8 cellular contexts compared by ENCODE assay signal in the genomic region with DNA sequence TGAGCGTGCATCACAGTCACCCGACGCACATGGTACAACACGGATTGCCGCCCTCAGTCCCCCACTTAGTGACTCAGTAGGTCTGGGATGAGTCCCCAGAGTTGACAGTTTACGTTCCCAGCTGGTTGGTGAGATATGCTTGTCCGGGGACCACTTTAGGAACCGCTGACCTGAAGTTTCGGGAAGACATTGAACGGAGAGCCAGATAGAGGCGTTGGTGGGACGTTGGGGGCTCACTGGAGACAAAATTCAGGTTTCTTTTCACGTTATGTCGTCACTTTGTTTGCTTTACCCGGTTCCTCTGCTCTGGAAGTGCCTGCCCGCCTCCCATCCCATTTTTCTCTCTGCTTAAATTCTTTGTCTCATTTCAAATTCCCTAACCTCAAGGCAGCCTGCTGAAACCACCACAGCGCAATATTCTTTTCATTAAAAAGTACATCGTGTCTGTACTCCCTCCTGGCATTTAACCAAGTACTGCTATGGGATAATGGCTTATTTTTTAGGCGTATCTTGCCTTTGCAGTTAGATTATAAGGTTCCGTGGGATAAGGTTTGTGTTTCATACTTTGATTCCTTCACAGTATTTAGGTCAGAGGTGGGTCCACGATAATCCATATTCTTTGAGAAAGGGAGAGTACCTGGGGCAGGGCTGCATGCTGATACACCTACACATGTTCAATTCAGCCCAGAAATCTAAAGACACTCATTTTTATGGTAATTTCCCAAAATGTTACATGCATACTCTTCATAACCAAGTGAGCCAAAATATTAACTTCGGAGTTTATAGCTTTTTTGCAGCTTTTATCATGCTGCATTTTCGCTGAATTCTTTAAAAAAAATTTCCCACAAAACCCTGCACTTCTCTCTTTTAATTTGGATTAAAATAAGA. TPM values are rescaled to one million over a fixed set of nuclear protein-coding genes. Genes with fewer than 3 reads are reported as not detected.
DNase-seq lines count a peak whose midpoint lies in the region; ATAC-seq, FAIRE-seq and TF ChIP-seq lines count a peak whose summit lies in the region.

No MANE protein-coding gene starts in this region.

- no peak overlapping the region for H2AFZ ChIP-seq in HCT116 (ENCODE audit: low read depth, low read length, poor library complexity, severe bottlenecking)
- H2AFZ ChIP-seq in HepG2 (ENCODE audit: low read length) = peak overlapping the region; percentile 85

- H3K9ac ChIP-seq in HCT116 (ENCODE audit: low read length) (peak overlapping the region; percentile 72), HepG2 (ENCODE audit: insufficient read depth, low read depth, low read length) (peak overlapping the region; percentile 77)

- H3K27ac ChIP-seq in 22Rv1 (peak overlapping the region; percentile 75), HCT116 (ENCODE audit: low read depth, low read length) (peak overlapping the region; percentile 46), ascending aorta (peak overlapping the region; percentile 75 to 82), HepG2 (ENCODE audit: extremely low read length, insufficient read depth, low read length) (peak overlapping the region; percentile 60), transverse colon (peak overlapping the region; percentile 79 to 88 (median 84))

- POLR2A ChIA-PET in HCT116 (lab: Charles Lee) (no interaction called here), HepG2 (lab: Yijun Ruan, JAX) (no interaction called here)

- H4K20me1 ChIP-seq in HCT116 (ENCODE audit: insufficient read depth) (peaks cover 5% of the 10 kb centered on the region; the same call in 1 of the 2 replicates), HepG2 (ENCODE audit: insufficient read depth, low read length) (peaks cover 3% of the 10 kb centered on the region; the same call in 1 of the 2 replicates)

- FAIRE-seq in HepG2 (lab: Jason Lieb, UNC) = peak; percentile 4

- TF ChIP-seq POLR2A in HCT116 (IDR thresholded peaks at IDR 0.05; ENCODE audit: borderline replicate concordance, extremely low read depth, insufficient read depth, insufficient read length) (no peak), HepG2 (IDR thresholded peaks at IDR 0.05; ENCODE audit: insufficient read depth in 1 of 2, low read depth in 2 of 2, low read length in 2 of 2) (no peak), transverse colon (IDR thresholded peaks at IDR 0.05) (no peak)

- RAD21 ChIA-PET in HCT116 (lab: Charles Lee; ENCODE audit: low non-redundant PET in 1 of 2, low total read pairs in 2 of 2, uncharacterized antibody in 2 of 2, unreplicated experiment in 2 of 2) = no interaction called here

- no peaks in the 10 kb centered on the region for H3K9me2 ChIP-seq in HCT116 (ENCODE audit: insufficient read depth)

- TF ChIP-seq EP300 in HepG2 (IDR thresholded peaks at IDR 0.05; ENCODE audit: low read depth in 2 of 2, low read length in 2 of 2) (no peak), HepG2 (CRISPR knock-in tag; IDR thresholded peaks at IDR 0.05; ENCODE audit: borderline replicate concordance) (no peak), transverse colon (IDR thresholded peaks at IDR 0.05; ENCODE audit: low read depth) (no peak)

- BruUV-seq in HCT116 (replicated peaks; lab: Mats Ljungman, UMichigan) (no TSS peak), HepG2 (replicated peaks; lab: Mats Ljungman, UMichigan) (no TSS peak)

- no peak for DNase-seq in HCT116 (ENCODE audit: low read depth, low spot score)
- peak in 1 of 2 donors; percentile 70 for DNase-seq in ascending aorta (ENCODE audit: low spot score in 2 of 2)
- no peak for DNase-seq in HepG2 (ENCODE audit: low spot score)
- DNase-seq in transverse colon = no peak
- no peak for DNase-seq in central memory CD4-positive, alpha-beta T cell
- no peak for DNase-seq in NCI-H524 treated with DMSO at 0.1 percent for 48 hours (lab: John Stamatoyannopoulos, UW)
- DNase-seq in retina = no peak

- ATAC-seq in HCT116 = no peak
- ATAC-seq in HepG2 = no peak

- TF ChIP-seq RAD21 in HCT116 (IDR thresholded peaks at IDR 0.05; ENCODE audit: low read depth) (no peak), HepG2 (CRISPR knock-in tag; IDR thresholded peaks at IDR 0.05) (no peak)

- peak overlapping the region; percentile 94 for H3K4me2 ChIP-seq in HCT116 (ENCODE audit: low read length)
- peak overlapping the region; percentile 91 for H3K4me2 ChIP-seq in HepG2 (ENCODE audit: low read depth, low read length)

- H3K27me3 ChIP-seq in HCT116 (ENCODE audit: insufficient read depth, low read length) (no peaks in the 10 kb centered on the region), ascending aorta (no peaks in the 10 kb centered on the region), HepG2 (ENCODE audit: control insufficient read depth in 1 of 2, insufficient read depth in 2 of 2, low read length in 2 of 2) (no peaks in the 10 kb centered on the region; a peak in 1 of 5 replicates), transverse colon (no peaks in the 10 kb centered on the region)

- intact Hi-C loops in HCT116 (cut with micrococcal nuclease) (loop anchor here (10.0 kb wide), 1 partner anchor 124 kb away; no protein-coding TSS in a partner anchor), ascending aorta (cut with DNase I) (loop anchor here (1.0 kb wide), 1 partner anchor 11 kb away; the partner anchor contains the start of gene RPL35A), HepG2 (cut with micrococcal nuclease; ENCODE audit: unreplicated experiment) (no loop called here), transverse colon (cut with DNase I; ENCODE audit: low total_unique reads) (no loop called here)

- in situ Hi-C loops in HepG2 (cut with HindIII; ENCODE audit: extremely low pct_ligation_motif_present, low pct_unique_long_range_greater_than_20kb) = no loop called here
- in situ Hi-C loops in transverse colon (cut with MboI; ENCODE audit: low pct_ligation_motif_present in 1 of 4, low pct_unique_long_range_greater_than_20kb in 1 of 4, low sequenced_read_pairs in 3 of 4) = no loop called here

- 21% methylated on average over 17 of the region's 23 CpGs for WGBS in HepG2 (ENCODE audit: low lambda C conversion rate)
- WGBS in transverse colon (ENCODE audit: low coverage in 1 of 2), 2 donors = 12 to 25% methylated on average over 5 to 23 of the region's 23 CpGs

- H3K79me2 ChIP-seq in HCT116 (ENCODE audit: insufficient read depth, low read length) = no peaks in the 10 kb centered on the region
- no peaks in the 10 kb centered on the region for H3K79me2 ChIP-seq in HepG2 (ENCODE audit: insufficient read depth, low read length)

- H3K9me3 ChIP-seq in HCT116 (ENCODE audit: control insufficient read depth in 1 of 2, insufficient read depth in 1 of 2, low read depth in 1 of 2, low read length in 2 of 2) (no peaks in the 10 kb centered on the region), ascending aorta (no peaks in the 10 kb centered on the region), HepG2 (ENCODE audit: low read length) (no peaks in the 10 kb centered on the region), transverse colon (no peaks in the 10 kb centered on the region)

- H3K4me1 ChIP-seq in HCT116 (ENCODE audit: control insufficient read depth in 1 of 2, insufficient read depth in 2 of 2, low read length in 2 of 2) = peaks cover 13 to 31% of the 10 kb centered on the region in 2 experiments
- H3K4me1 ChIP-seq in ascending aorta = peaks cover 0 to 9% of the 10 kb centered on the region in 2 donors
- H3K4me1 ChIP-seq in HepG2 (ENCODE audit: insufficient read depth, low read length) = peaks cover 49% of the 10 kb centered on the region
- H3K4me1 ChIP-seq in transverse colon = peaks cover 6 to 28% (median 18%) of the 10 kb centered on the region in 4 donors

- H3K4me3 ChIP-seq in HCT116 (replicated peaks in 1 of 2; ENCODE audit: low read depth in 1 of 2, low read length in 2 of 2) (peak overlapping the region; percentile 78 to 83), ascending aorta (peak overlapping the region; percentile 66 to 88), HepG2 (replicated peaks in 1 of 3; ENCODE audit: insufficient read depth in 1 of 3, low read depth in 2 of 3, low read length in 3 of 3) (peak overlapping the region; percentile 76 to 88 (median 81)), transverse colon (peak overlapping the region; percentile 50 to 84 (median 70))

- no peak for TF ChIP-seq CTCF in 22Rv1 (IDR thresholded peaks at IDR 0.05)
- TF ChIP-seq CTCF in HCT116 (IDR thresholded peaks at IDR 0.05 in 2 of 3, conservative IDR thresholded peaks at IDR 0.05 in 1 of 3; ENCODE audit: borderline replicate concordance in 1 of 3, insufficient read depth in 1 of 3, low read depth in 2 of 3, low read length in 2 of 3) = no peak
- no peak for TF ChIP-seq CTCF in ascending aorta (IDR thresholded peaks at IDR 0.05)
- no peak for TF ChIP-seq CTCF in HepG2 (CRISPR knock-in tag; IDR thresholded peaks at IDR 0.05)
- TF ChIP-seq CTCF in transverse colon (IDR thresholded peaks at IDR 0.05) = no peak

- CTCF ChIA-PET in HCT116 (lab: Charles Lee) = no interaction called here
- CTCF ChIA-PET in HepG2 (lab: Yijun Ruan, JAX; ENCODE audit: low intra/inter-chr PET ratio, low total read pairs) = no interaction called here

- H3K36me3 ChIP-seq in HCT116 (ENCODE audit: control insufficient read depth in 1 of 2, insufficient read depth in 2 of 2, low read length in 2 of 2) (peaks cover 4 to 5% of the 10 kb centered on the region in 2 experiments; a peak in 3 of 4 replicates), ascending aorta (peaks cover 5 to 8% of the 10 kb centered on the region in 2 donors), HepG2 (replicated peaks in 1 of 2; ENCODE audit: control insufficient read depth in 1 of 2, insufficient read depth in 2 of 2, low read length in 2 of 2) (peaks cover 0 to 7% of the 10 kb centered on the region in 2 experiments; a peak in 3 of 5 replicates), transverse colon (peaks cover 0 to 4% (median under 1%) of the 10 kb centered on the region in 4 donors)

RNA-seq across cellular contexts. Expression of gene LMLN, which starts 0.9 kb away (rescaled TPM):
- total RNA-seq in HCT116 (2021; ENCODE audit: unreplicated experiment) (7.2 TPM), ascending aorta (0.32 TPM), HepG2 (2016; rRNA removed; fragmentation: Illumina TruSeq; extraction: Trizol) (1.1 and 1.2 TPM in 2 replicates), transverse colon (10 to 100 TPM in 1 of 4 donors, 1 to 10 TPM in 2, under 1 TPM in 1; 1.00 to 11.2 (median 6.4) TPM)
- polyA plus RNA-seq in HCT116 (2012) = 2.9 and 3.5 TPM in 2 replicates
- total RNA-seq in HepG2 (2016; cell fraction: cytosol; rRNA removed; fragmentation: Illumina TruSeq; extraction: Trizol; ENCODE audit: low read depth) = 1.1 and 1.4 TPM in 2 replicates
- total RNA-seq in HepG2 (2016; cell fraction: insoluble cytoplasmic fraction; rRNA removed; fragmentation: Illumina TruSeq; extraction: Trizol) = 1.4 and 1.7 TPM in 2 replicates
- 0.76 and 1.5 TPM in 2 replicates for total RNA-seq in HepG2 (2016; cell fraction: membrane; rRNA removed; fragmentation: Illumina TruSeq; extraction: Trizol)
- total RNA-seq in HepG2 (2016; cell fraction: nucleus; rRNA removed; fragmentation: Illumina TruSeq; extraction: Trizol) = 2.3 and 3.3 TPM in 2 replicates
- 1.6 and 1.8 TPM in 2 replicates for polyA plus RNA-seq in HepG2 (2011; rRNA removed)
- 1.2 TPM in 2 replicates for polyA plus RNA-seq in HepG2 (2011; cell fraction: cytosol; rRNA removed)
- 1.4 and 1.7 TPM in 2 replicates for polyA plus RNA-seq in HepG2 (2011; cell fraction: nucleus; rRNA removed)
- polyA plus RNA-seq in HepG2 (2012) = 0.71 and 1.1 TPM in 2 replicates
- 0.15 TPM in 1 of 2 replicates, not detected in the other for polyA plus RNA-seq in HepG2 (2016; cell fraction: cytosol; fragmentation: Illumina TruSeq; extraction: Trizol; ENCODE audit: low read depth)
- polyA plus RNA-seq in HepG2 (2016; cell fraction: insoluble cytoplasmic fraction; fragmentation: Illumina TruSeq; extraction: Trizol; ENCODE audit: low read depth) = 0.75 and 0.84 TPM in 2 replicates
- 0.14 and 0.26 TPM in 2 replicates for polyA plus RNA-seq in HepG2 (2016; cell fraction: membrane; fragmentation: Illumina TruSeq; extraction: Trizol; ENCODE audit: low read depth)
- polyA plus RNA-seq in HepG2 (2016; cell fraction: nucleus; fragmentation: Illumina TruSeq; extraction: Trizol; ENCODE audit: insufficient read depth, low read depth) = 1.8 and 2.3 TPM in 2 replicates
- 5.8 and 6.4 TPM in 2 replicates for polyA minus RNA-seq in HepG2 (2011; rRNA and poly(A)+ RNA removed; ENCODE audit: low replicate concordance)
- polyA minus RNA-seq in HepG2 (2011; cell fraction: cytosol; rRNA and poly(A)+ RNA removed) = 1.8 and 2.3 TPM in 2 replicates
- 4.4 and 5.5 TPM in 2 replicates for polyA minus RNA-seq in HepG2 (2011; cell fraction: nucleus; rRNA and poly(A)+ RNA removed)

RNA-seq across cellular contexts. Expression of gene RPL35A, which starts 10.9 kb away (rescaled TPM):
- total RNA-seq in HCT116 (2021; ENCODE audit: unreplicated experiment) (1,465 TPM), ascending aorta (291 TPM), HepG2 (2016; rRNA removed; fragmentation: Illumina TruSeq; extraction: Trizol) (1,582 and 1,828 TPM in 2 replicates), transverse colon (100 to 1,000 TPM; 287 to 381 (median 347) TPM)
- 1,622 and 1,968 TPM in 2 replicates for polyA plus RNA-seq in HCT116 (2012)
- 1,696 and 1,837 TPM in 2 replicates for total RNA-seq in HepG2 (2016; cell fraction: cytosol; rRNA removed; fragmentation: Illumina TruSeq; extraction: Trizol; ENCODE audit: low read depth)
- 1,614 and 1,854 TPM in 2 replicates for total RNA-seq in HepG2 (2016; cell fraction: insoluble cytoplasmic fraction; rRNA removed; fragmentation: Illumina TruSeq; extraction: Trizol)
- 2,885 and 2,896 TPM in 2 replicates for total RNA-seq in HepG2 (2016; cell fraction: membrane; rRNA removed; fragmentation: Illumina TruSeq; extraction: Trizol)
- total RNA-seq in HepG2 (2016; cell fraction: nucleus; rRNA removed; fragmentation: Illumina TruSeq; extraction: Trizol) = 536 and 570 TPM in 2 replicates
- 821 and 1,001 TPM in 2 replicates for polyA plus RNA-seq in HepG2 (2011; rRNA removed)
- polyA plus RNA-seq in HepG2 (2011; cell fraction: cytosol; rRNA removed) = 439 and 690 TPM in 2 replicates
- 155 and 199 TPM in 2 replicates for polyA plus RNA-seq in HepG2 (2011; cell fraction: nucleus; rRNA removed)
- polyA plus RNA-seq in HepG2 (2012) = 2,415 and 2,431 TPM in 2 replicates
- polyA plus RNA-seq in HepG2 (2016; cell fraction: cytosol; fragmentation: Illumina TruSeq; extraction: Trizol; ENCODE audit: low read depth) = 1,871 and 1,975 TPM in 2 replicates
- polyA plus RNA-seq in HepG2 (2016; cell fraction: insoluble cytoplasmic fraction; fragmentation: Illumina TruSeq; extraction: Trizol; ENCODE audit: low read depth) = 1,486 and 1,548 TPM in 2 replicates
- polyA plus RNA-seq in HepG2 (2016; cell fraction: membrane; fragmentation: Illumina TruSeq; extraction: Trizol; ENCODE audit: low read depth) = 2,231 and 2,379 TPM in 2 replicates
- polyA plus RNA-seq in HepG2 (2016; cell fraction: nucleus; fragmentation: Illumina TruSeq; extraction: Trizol; ENCODE audit: insufficient read depth, low read depth) = 898 and 917 TPM in 2 replicates
- polyA minus RNA-seq in HepG2 (2011; rRNA and poly(A)+ RNA removed; ENCODE audit: low replicate concordance) = 39.0 and 111 TPM in 2 replicates
- polyA minus RNA-seq in HepG2 (2011; cell fraction: cytosol; rRNA and poly(A)+ RNA removed) = 190 and 222 TPM in 2 replicates
- 95.4 and 108 TPM in 2 replicates for polyA minus RNA-seq in HepG2 (2011; cell fraction: nucleus; rRNA and poly(A)+ RNA removed)

Comparison
In these comparisons a context has a peak if more than half of its experiments do, and no peak if none do; other contexts are left out.
1. intact Hi-C loops: an anchor here in HCT116 (10.0 kb wide) and ascending aorta (1.0 kb wide); none called in HepG2 and transverse colon.